Comparison of ENCODE assay signal across 10 cellular contexts in the genomic region with DNA sequence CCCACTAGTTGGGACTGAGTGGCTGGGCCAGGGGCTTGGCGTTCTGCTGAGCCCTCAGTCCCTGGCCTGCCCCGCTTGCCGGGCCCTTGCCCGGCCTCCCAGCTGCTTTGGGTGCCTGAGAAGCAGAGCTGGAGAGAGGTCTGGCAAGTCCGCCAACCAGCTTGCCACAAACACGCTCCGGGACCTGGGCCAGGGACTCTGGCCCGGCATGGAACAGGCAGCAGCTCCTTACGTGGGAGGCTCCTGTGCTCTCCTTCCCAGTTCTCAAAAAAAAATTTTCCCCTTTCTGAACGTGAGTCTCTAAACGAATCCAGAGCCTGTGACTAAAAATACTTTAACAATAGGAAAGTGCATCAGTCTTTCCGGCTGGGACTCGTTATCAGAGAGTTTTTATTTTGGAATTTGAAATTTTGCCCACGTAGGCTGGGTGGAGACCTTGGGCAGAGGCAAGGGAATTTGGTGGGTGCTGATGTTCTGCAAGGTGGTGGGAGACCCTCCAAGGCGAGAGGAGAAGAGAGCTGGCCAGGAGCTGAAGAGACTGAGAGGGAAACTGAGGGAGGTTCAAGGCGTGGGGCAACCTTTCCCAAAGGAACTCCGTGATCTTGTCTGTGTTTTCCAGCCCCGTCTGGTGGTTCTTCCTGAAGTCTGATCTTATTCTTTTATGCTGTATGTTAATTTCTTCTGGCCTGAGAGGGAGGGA. TPM values are rescaled to one million over a fixed set of nuclear protein-coding genes. Genes with fewer than 3 reads are reported as not detected.
DNase-seq lines count a peak whose midpoint lies in the region; ATAC-seq and TF ChIP-seq lines count a peak whose summit lies in the region.
"Had no signal": no experiment of that assay in that cellular context is flagged by ENCODE, and none has a peak within 500 bp of the region (broad histone marks: within the 10 kb centered on the region; RNA-seq: fewer than 3 reads in every experiment).

No MANE protein-coding gene starts in this region.

- H3K27ac ChIP-seq in ascending aorta (peak overlapping the region; percentile 96 to 99), heart right ventricle (peak overlapping the region; percentile 90 to 100 (median 96))
- H3K27ac ChIP-seq: BLaER1 had no signal

- H3K4me1 ChIP-seq in ascending aorta = peaks cover 6 to 50% of the 10 kb centered on the region in 2 donors
- H3K4me1 ChIP-seq in heart right ventricle = peaks cover 44 to 100% (median 90%) of the 10 kb centered on the region in 9 donors

- ATAC-seq in heart right ventricle = peak; percentile 56 to 81 (median 70)

- H3K36me3 ChIP-seq in ascending aorta = peaks cover 0 to 24% of the 10 kb centered on the region in 2 donors
- peaks cover 0 to 6% (median 0%) of the 10 kb centered on the region in 9 donors for H3K36me3 ChIP-seq in heart right ventricle

- H3K9me3 ChIP-seq in ascending aorta (no peaks in the 10 kb centered on the region), heart right ventricle (no peaks in the 10 kb centered on the region)
- H3K9me3 ChIP-seq: BLaER1 had no signal

- 14 to 27% methylated on average over 18 of the region's 18 CpGs for WGBS in heart right ventricle, 2 donors

- DNase-seq in AG08395 (ENCODE audit: low spot score) (peak; percentile 91), ascending aorta (ENCODE audit: low spot score in 2 of 2) (peak; percentile 60 to 95), heart right ventricle (peak; percentile 87 to 93), posterior cingulate gyrus (peak in 8 of 10 donors; percentile 66 to 97 (median 78)), GM20000 (ENCODE audit: low spot score) (no peak), iPS-NIHi7 (ENCODE audit: extremely low spot score) (no peak)
- DNase-seq in stimulated activated CD4-positive, alpha-beta T cell treated with anti-CD3 and anti-CD28 coated beads, Interleukin-1b, Interleukin-23, amount 100 ng/mL, for 48 hours = no peak
- DNase-seq in stimulated activated CD4-positive, alpha-beta T cell treated with anti-CD3 and anti-CD28 coated beads, Interleukin-2, amount 100 ng/mL, for 24 hours = no peak
- DNase-seq: IMR-90 had no signal

- H3K27me3 ChIP-seq in ascending aorta (no peaks in the 10 kb centered on the region), heart right ventricle (no peaks in the 10 kb centered on the region)
- H3K27me3 ChIP-seq: BLaER1 had no signal

- intact Hi-C loops in ascending aorta (cut with DNase I) (loop anchor here (10.0 kb wide), 1 partner anchor 1180 kb away; no protein-coding TSS in a partner anchor), heart right ventricle (cut with DNase I) (no loop called here), posterior cingulate gyrus (cut with DNase I) (no loop called here)

- no peak for TF ChIP-seq CTCF in ascending aorta (IDR thresholded peaks at IDR 0.05)
- TF ChIP-seq CTCF in heart right ventricle (IDR thresholded peaks at IDR 0.05) = no peak
- TF ChIP-seq CTCF in GM20000 (IDR thresholded peaks at IDR 0.05; ENCODE audit: extremely low read depth, missing control alignments) = no peak

- peak overlapping the region; percentile 57 to 65 for H3K4me3 ChIP-seq in ascending aorta
- peak overlapping the region; percentile 13 to 65 (median 48) for H3K4me3 ChIP-seq in heart right ventricle
- H3K4me3 ChIP-seq: BLaER1 had no signal

RNA-seq across cellular contexts. Expression of a gene that starts 6.8 kb away (rescaled TPM):
- total RNA-seq in ascending aorta (722 TPM), heart right ventricle (100 to 1,000 TPM in 6 of 10 donors, 10 to 100 TPM in 4; 34.6 to 588 (median 105) TPM)
- 10 to 100 TPM; 53.2 to 83.0 TPM for polyA plus RNA-seq in heart right ventricle

RNA-seq across cellular contexts. Expression of a gene that starts 25.3 kb away (rescaled TPM):
- total RNA-seq in ascending aorta (39.8 TPM), heart right ventricle (10 to 100 TPM; 17.5 to 31.8 (median 22.2) TPM)
- polyA plus RNA-seq in heart right ventricle = 10 to 100 TPM; 14.6 to 90.2 TPM

RNA-seq across cellular contexts. Expression of a gene that starts 35.1 kb away (rescaled TPM):
- 7.9 TPM for total RNA-seq in ascending aorta
- total RNA-seq in heart right ventricle = under 1 TPM in 3 of 10 donors, not detected in 7; 0.19 to 0.52 (median 0.26) TPM
- polyA plus RNA-seq in heart right ventricle = under 1 TPM in 1 of 2 donors, not detected in 1; 0.29 TPM
- total RNA-seq: IMR-90 had no signal
- polyA plus RNA-seq: IMR-90 had no signal

RNA-seq across cellular contexts. Expression of a gene that starts 37.7 kb away (rescaled TPM):
- total RNA-seq in ascending aorta = 32.6 TPM
- total RNA-seq in heart right ventricle = 10 to 100 TPM; 16.6 to 47.0 (median 23.9) TPM
- polyA plus RNA-seq in heart right ventricle = 10 to 100 TPM; 27.2 to 58.8 TPM

Comparison
In these comparisons a context has a peak if more than half of its experiments do, and no peak if none do; other contexts are left out.
1. DNase-seq: peak in AG08395 (single experiment), ascending aorta (2 of 2), heart right ventricle (2 of 2) and posterior cingulate gyrus (8 of 10); none in GM20000 (single experiment), stimulated activated CD4-positive, alpha-beta T cell treated with anti-CD3 and anti-CD28 coated beads, Interleukin-1b, Interleukin-23, amount 100 ng/mL, for 48 hours (single experiment), iPS-NIHi7 (single experiment) and stimulated activated CD4-positive, alpha-beta T cell treated with anti-CD3 and anti-CD28 coated beads, Interleukin-2, amount 100 ng/mL, for 24 hours (0 of 2).